In genomic region chr3:42600958-42601675, GRCh38 we compare ENCODE assay signal across 9 cellular contexts.
DNase-seq lines count a peak whose midpoint lies in the region; ATAC-seq, FAIRE-seq and TF ChIP-seq lines count a peak whose summit lies in the region.
"Had no signal": no experiment of that assay in that cellular context is flagged by ENCODE, and none has a peak within 500 bp of the region (broad histone marks: within the 10 kb centered on the region; RNA-seq: fewer than 3 reads in every experiment).

No MANE protein-coding gene starts in this region.

- H3K4me3 ChIP-seq in astrocyte of the cerebellum (ENCODE audit: low read depth, low read length) (peak overlapping the region; percentile 83), retinal pigment epithelial cell (ENCODE audit: low read length) (peak overlapping the region; percentile 89)

- FAIRE-seq in urothelium cell line (lab: Jason Lieb, UNC): no peak
- FAIRE-seq: islet of Langerhans had no signal

- DNase-seq in COLO668 (lab: John Stamatoyannopoulos, UW; ENCODE audit: unreplicated experiment) (peak; percentile 38), RPMI8226 (peak; percentile 76), astrocyte of the cerebellum (ENCODE audit: low read depth) (peak; percentile 20), hypothalamus (lab: John Stamatoyannopoulos, UW) (peak in 29 of 51 donors; percentile 22 to 80 (median 59)), retinal pigment epithelial cell (ENCODE audit: low read depth) (no peak), urothelium cell line (ENCODE audit: low spot score) (no peak)

- peak; percentile 14 for ATAC-seq in GM19043 (IDR thresholded peaks at IDR 0.05; ENCODE audit: low read depth, unreplicated experiment)
- ATAC-seq in HG03378 (IDR thresholded peaks at IDR 0.05; ENCODE audit: unreplicated experiment): peak; percentile 16

- TF ChIP-seq CTCF in astrocyte of the cerebellum (IDR thresholded peaks at IDR 0.05; ENCODE audit: low read depth, low read length, missing control alignments): no peak
- peak; percentile 4 for TF ChIP-seq CTCF in retinal pigment epithelial cell (conservative IDR thresholded peaks at IDR 0.05; ENCODE audit: low read depth, low read length)

- in situ Hi-C loops in astrocyte of the cerebellum (cut with HindIII; ENCODE audit: low sequenced_read_pairs): no loop called here

Comparison
In these comparisons a context has a peak if more than half of its experiments do, and no peak if none do; other contexts are left out.
1. DNase-seq: peak in COLO668 (single experiment), RPMI8226 (single experiment), astrocyte of the cerebellum (single experiment) and hypothalamus (29 of 51); none in retinal pigment epithelial cell (single experiment) and urothelium cell line (single experiment).